24 cellular contexts compared by ENCODE assay signal in genomic region chr7:101812595-101812994, GRCh38.
"Had no signal": no experiment of that assay in that cellular context is flagged by ENCODE, and none has a peak within 500 bp of the region (broad histone marks: within the 10 kb centered on the region; RNA-seq: fewer than 3 reads in every experiment).

No MANE protein-coding gene starts in this region.

- H3K9me3 ChIP-seq: colonic mucosa, heart left ventricle, pancreas, suprapubic skin, thyroid gland, upper lobe of left lung, vagina had no signal

- H3K27ac ChIP-seq: colonic mucosa, heart left ventricle, pancreas, suprapubic skin, thyroid gland, upper lobe of left lung, vagina had no signal

- H3K27me3 ChIP-seq: colonic mucosa, pancreas, thyroid gland, upper lobe of left lung, vagina had no signal

- H3K27me3 Mint-ChIP-seq: naive B cell had no signal

- H3K4me1 ChIP-seq: colonic mucosa had no signal

- H3K27ac Mint-ChIP-seq: naive B cell; progenitor cell of endocrine pancreas; stimulated activated effector memory CD8-positive, alpha-beta T cell treated with anti-CD3 and anti-CD28 coated beads, Interleukin-12 subunit alpha, Interleukin-12 subunit beta, amount 100 ng/mL, for 72 hours had no signal

- H3K9me3 Mint-ChIP-seq: naive B cell; stimulated activated effector memory CD8-positive, alpha-beta T cell treated with anti-CD3 and anti-CD28 coated beads, Interleukin-12 subunit alpha, Interleukin-12 subunit beta, amount 100 ng/mL, for 72 hours had no signal

- H3K36me3 ChIP-seq: colonic mucosa, heart left ventricle, pancreas, suprapubic skin, thyroid gland, upper lobe of left lung, vagina had no signal

- H3K36me3 Mint-ChIP-seq: naive B cell; stimulated activated effector memory CD8-positive, alpha-beta T cell treated with anti-CD3 and anti-CD28 coated beads, Interleukin-12 subunit alpha, Interleukin-12 subunit beta, amount 100 ng/mL, for 72 hours had no signal

- DNase-seq: colonic mucosa; dermis blood vessel endothelial cell; erythroblast; foreskin melanocyte; heart left ventricle; hippocampal formation; kidney glomerular epithelial cell; mesendoderm; naive B cell; occipital lobe; pancreas; right cardiac atrium; small intestine; stimulated activated CD4-positive, alpha-beta T cell treated with anti-CD3 and anti-CD28 coated beads, Interleukin-4, amount 100 ng/mL, for 1 hour; stimulated activated CD8-positive, alpha-beta memory T cell treated with anti-CD3 and anti-CD28 coated beads, Interleukin-4, amount 100 ng/mL, for 48 hours; stimulated activated naive CD8-positive, alpha-beta T cell treated with anti-CD3 and anti-CD28 coated beads, Interleukin-15, Interleukin-2, amounts not matched to agents 100 U/mL and 50 U/mL, for 24 hours; thyroid gland; upper lobe of left lung had no signal

- ATAC-seq: heart left ventricle; pancreas; right cardiac atrium; stimulated activated effector memory CD8-positive, alpha-beta T cell treated with anti-CD3 and anti-CD28 coated beads, Interleukin-12 subunit alpha, Interleukin-12 subunit beta, amount 100 ng/mL, for 72 hours; stimulated activated naive CD8-positive, alpha-beta T cell treated with anti-CD3 and anti-CD28 coated beads, Interleukin-15, Interleukin-2, amounts not matched to agents 100 U/mL and 50 U/mL, for 24 hours had no signal

- H3K4me3 ChIP-seq: colonic mucosa, heart left ventricle, pancreas, suprapubic skin, thyroid gland, upper lobe of left lung, vagina had no signal

- FAIRE-seq: endothelial cell of umbilical vein, islet of Langerhans, small intestine had no signal
